ENCODE assay signal across 26 cellular contexts in the genomic region with DNA sequence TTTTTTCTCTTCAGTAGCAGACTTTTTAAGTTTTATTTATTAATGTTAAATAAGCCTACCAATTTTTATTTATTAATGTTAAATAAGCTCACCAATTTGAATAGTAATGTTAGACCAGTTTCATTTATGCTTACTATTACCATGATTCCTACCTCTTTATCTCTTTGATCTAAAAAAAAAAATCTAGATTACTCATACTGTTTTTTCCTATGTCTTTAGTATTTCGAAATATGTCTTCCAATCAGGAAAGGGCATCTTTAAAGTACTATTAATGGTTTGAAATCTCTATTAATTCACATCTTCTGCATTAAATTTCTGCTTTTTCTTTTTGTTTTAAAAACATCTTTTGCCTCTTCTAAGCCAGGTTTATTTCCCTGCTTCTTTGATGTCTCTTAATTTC. TPM values are rescaled to one million over a fixed set of nuclear protein-coding genes. Genes with fewer than 3 reads are reported as not detected.
DNase-seq lines count a peak whose midpoint lies in the region; ATAC-seq and TF ChIP-seq lines count a peak whose summit lies in the region.
"Had no signal": no experiment of that assay in that cellular context is flagged by ENCODE, and none has a peak within 500 bp of the region (broad histone marks: within the 10 kb centered on the region; RNA-seq: fewer than 3 reads in every experiment).

No MANE protein-coding gene starts in this region.

- intact Hi-C loops in activated CD8-positive, alpha-beta T cell treated with anti-CD3 and anti-CD28 coated beads for 36 hours (cut with micrococcal nuclease), result no loop called here

- no peaks in the 10 kb centered on the region for H3K9me3 ChIP-seq in hepatocyte (ENCODE audit: low read depth)
- H3K9me3 ChIP-seq: A549, upper lobe of right lung had no signal

- no peak overlapping the region for H3K27ac ChIP-seq in hepatocyte
- H3K27ac ChIP-seq: A549, HL-60, upper lobe of right lung had no signal

- peaks cover 3% of the 10 kb centered on the region for H3K79me2 ChIP-seq in hepatocyte

- H3K36me3 Mint-ChIP-seq in activated CD8-positive, alpha-beta T cell treated with anti-CD3 and anti-CD28 coated beads for 36 hours (ENCODE audit: low read depth), result peaks cover 13% of the 10 kb centered on the region
- H3K36me3 Mint-ChIP-seq in activated CD8-positive, alpha-beta T cell treated with anti-CD3 and anti-CD28 coated beads, Interleukin-2, amount 10 ng/mL, durations not matched to agents 7 days and 5 days (ENCODE audit: low read depth), result peaks cover 24% of the 10 kb centered on the region
- H3K36me3 Mint-ChIP-seq in activated naive CD8-positive, alpha-beta T cell treated with anti-CD3 and anti-CD28 coated beads, Interleukin-2, amount 50 U/mL, for 24 hours (ENCODE audit: low read depth), result peaks cover 17% of the 10 kb centered on the region

- no peak for ATAC-seq in activated CD8-positive, alpha-beta T cell treated with anti-CD3 and anti-CD28 coated beads for 36 hours
- ATAC-seq in activated CD8-positive, alpha-beta T cell treated with anti-CD3 and anti-CD28 coated beads, Interleukin-2, amount 10 ng/mL, durations not matched to agents 7 days and 5 days, result no peak
- ATAC-seq in activated naive CD8-positive, alpha-beta T cell treated with anti-CD3 and anti-CD28 coated beads, Interleukin-2, amount 50 U/mL, for 24 hours, result no peak
- ATAC-seq in GM18520 (IDR thresholded peaks at IDR 0.05; ENCODE audit: unreplicated experiment), result no peak
- ATAC-seq: A549, left colon, Right ventricle myocardium inferior, upper lobe of right lung had no signal

- peak overlapping the region; percentile 30 for H3K27ac Mint-ChIP-seq in activated CD8-positive, alpha-beta T cell treated with anti-CD3 and anti-CD28 coated beads for 36 hours
- H3K27ac Mint-ChIP-seq in activated CD8-positive, alpha-beta T cell treated with anti-CD3 and anti-CD28 coated beads, Interleukin-2, amount 10 ng/mL, durations not matched to agents 7 days and 5 days, result no peak overlapping the region
- H3K27ac Mint-ChIP-seq in activated naive CD8-positive, alpha-beta T cell treated with anti-CD3 and anti-CD28 coated beads, Interleukin-2, amount 50 U/mL, for 24 hours, result peak overlapping the region; percentile 55
- H3K27ac Mint-ChIP-seq: activated CD4-positive, alpha-beta T cell treated with anti-CD3 and anti-CD28 coated beads, Interleukin-2, amount 10 ng/mL, durations not matched to agents 24 days and 14 days; nephron; progenitor cell of endocrine pancreas had no signal

- no peak overlapping the region for H3K4me3 ChIP-seq in fibroblast of pulmonary artery (replicated peaks; ENCODE audit: low read depth, low read length)
- H3K4me3 ChIP-seq in hepatocyte, result no peak overlapping the region
- H3K4me3 ChIP-seq: A549, smooth muscle cell, upper lobe of right lung had no signal

- H2AFZ ChIP-seq in hepatocyte, result no peak overlapping the region

- H3K4me3 Mint-ChIP-seq in activated CD8-positive, alpha-beta T cell treated with anti-CD3 and anti-CD28 coated beads for 36 hours, result no peak overlapping the region
- no peak overlapping the region for H3K4me3 Mint-ChIP-seq in activated CD8-positive, alpha-beta T cell treated with anti-CD3 and anti-CD28 coated beads, Interleukin-2, amount 10 ng/mL, durations not matched to agents 7 days and 5 days
- no peak overlapping the region for H3K4me3 Mint-ChIP-seq in activated naive CD8-positive, alpha-beta T cell treated with anti-CD3 and anti-CD28 coated beads, Interleukin-2, amount 50 U/mL, for 24 hours
- H3K4me3 Mint-ChIP-seq: activated CD4-positive, alpha-beta T cell treated with anti-CD3 and anti-CD28 coated beads, Interleukin-2, amount 10 ng/mL, durations not matched to agents 24 days and 14 days; CD14-positive monocyte; nephron had no signal

- no peaks in the 10 kb centered on the region for H3K36me3 ChIP-seq in hepatocyte (replicated peaks; ENCODE audit: insufficient read depth, low read depth)

- no peaks in the 10 kb centered on the region for H3K9me2 ChIP-seq in hepatocyte (replicated peaks; ENCODE audit: insufficient read depth)

- POLR2A ChIA-PET in activated CD8-positive, alpha-beta T cell treated with anti-CD3 and anti-CD28 coated beads for 36 hours (lab: Charles Lee), result interaction anchor here (0.6 kb wide), 1 partner anchor 64 kb away, joined by 3 read pairs; no protein-coding TSS in a partner anchor
- POLR2A ChIA-PET in activated CD8-positive, alpha-beta T cell treated with anti-CD3 and anti-CD28 coated beads, Interleukin-2, amount 10 ng/mL, durations not matched to agents 7 days and 5 days (lab: Charles Lee), result no interaction called here

- H3K27me3 ChIP-seq in hepatocyte, result no peaks in the 10 kb centered on the region
- H3K27me3 ChIP-seq: upper lobe of right lung had no signal

- H3K4me1 ChIP-seq in hepatocyte (ENCODE audit: insufficient read depth), result no peaks in the 10 kb centered on the region
- H3K4me1 ChIP-seq: upper lobe of right lung had no signal

- no peaks in the 10 kb centered on the region for H3K27me3 Mint-ChIP-seq in activated CD8-positive, alpha-beta T cell treated with anti-CD3 and anti-CD28 coated beads for 36 hours
- no peaks in the 10 kb centered on the region for H3K27me3 Mint-ChIP-seq in activated CD8-positive, alpha-beta T cell treated with anti-CD3 and anti-CD28 coated beads, Interleukin-2, amount 10 ng/mL, durations not matched to agents 7 days and 5 days (ENCODE audit: low read depth)
- no peaks in the 10 kb centered on the region for H3K27me3 Mint-ChIP-seq in activated naive CD8-positive, alpha-beta T cell treated with anti-CD3 and anti-CD28 coated beads, Interleukin-2, amount 50 U/mL, for 24 hours
- H3K27me3 Mint-ChIP-seq: activated CD4-positive, alpha-beta T cell treated with anti-CD3 and anti-CD28 coated beads, Interleukin-2, amount 10 ng/mL, durations not matched to agents 24 days and 14 days; progenitor cell of endocrine pancreas had no signal

- 89% methylated on average over 1 of the region's 1 CpG for WGBS in hepatocyte (ENCODE audit: low lambda C conversion rate, missing lambda C conversion rate)

- no peak for DNase-seq in activated CD8-positive, alpha-beta T cell treated with anti-CD3 and anti-CD28 coated beads for 36 hours
- DNase-seq in activated CD8-positive, alpha-beta T cell treated with anti-CD3 and anti-CD28 coated beads, Interleukin-2, amount 10 ng/mL, durations not matched to agents 7 days and 5 days, result no peak
- DNase-seq in activated naive CD8-positive, alpha-beta T cell treated with anti-CD3 and anti-CD28 coated beads, Interleukin-2, amount 50 U/mL, for 24 hours, result no peak
- peak; percentile 14 for DNase-seq in fibroblast of pulmonary artery (ENCODE audit: low read depth)
- DNase-seq in SKM-1 treated with dmso at 0.1 percent for 144 hours (lab: John Stamatoyannopoulos, UW; ENCODE audit: unreplicated experiment), result no peak
- no peak for DNase-seq in LoVo (ENCODE audit: low spot score)
- DNase-seq in hepatocyte (ENCODE audit: low spot score), result no peak
- DNase-seq: activated CD4-positive, alpha-beta T cell treated with anti-CD3 and anti-CD28 coated beads, Interleukin-2, amount 10 ng/mL, durations not matched to agents 24 days and 14 days; activated CD8-positive, alpha-beta memory T cell treated with anti-CD3 and anti-CD28 coated beads, Interleukin-2, amount 50 U/mL, for 4 hours; activated effector memory CD4-positive, alpha-beta T cell treated with anti-CD3 and anti-CD28 coated beads, Interleukin-2, amount 50 U/mL, for 16 hours; anterior cingulate cortex; DMS153; left colon; midbrain; NCI-H1092; NCI-H510A treated with DMSO at 0.1 percent for 48 hours; stimulated activated CD4-positive, alpha-beta T cell treated with anti-CD3 and anti-CD28 coated beads, Interleukin-4, amount 100 ng/mL, for 1 hour; upper lobe of right lung had no signal

- H3K9me3 Mint-ChIP-seq in activated CD8-positive, alpha-beta T cell treated with anti-CD3 and anti-CD28 coated beads for 36 hours, result no peaks in the 10 kb centered on the region
- H3K9me3 Mint-ChIP-seq in activated CD8-positive, alpha-beta T cell treated with anti-CD3 and anti-CD28 coated beads, Interleukin-2, amount 10 ng/mL, durations not matched to agents 7 days and 5 days (ENCODE audit: insufficient read depth), result no peaks in the 10 kb centered on the region
- no peaks in the 10 kb centered on the region for H3K9me3 Mint-ChIP-seq in activated naive CD8-positive, alpha-beta T cell treated with anti-CD3 and anti-CD28 coated beads, Interleukin-2, amount 50 U/mL, for 24 hours
- H3K9me3 Mint-ChIP-seq: activated CD4-positive, alpha-beta T cell treated with anti-CD3 and anti-CD28 coated beads, Interleukin-2, amount 10 ng/mL, durations not matched to agents 24 days and 14 days; CD14-positive monocyte; nephron had no signal

- TF ChIP-seq CTCF in activated CD8-positive, alpha-beta T cell treated with anti-CD3 and anti-CD28 coated beads for 36 hours (IDR thresholded peaks at IDR 0.05), result no peak
- TF ChIP-seq CTCF in fibroblast of pulmonary artery (IDR thresholded peaks at IDR 0.05; ENCODE audit: low read length, missing control alignments) (no peak), hepatocyte (IDR thresholded peaks at IDR 0.05; ENCODE audit: poor library complexity) (no peak)

- H3K4me1 Mint-ChIP-seq in activated CD8-positive, alpha-beta T cell treated with anti-CD3 and anti-CD28 coated beads for 36 hours (ENCODE audit: low read depth), result peaks cover 3% of the 10 kb centered on the region
- H3K4me1 Mint-ChIP-seq in activated CD8-positive, alpha-beta T cell treated with anti-CD3 and anti-CD28 coated beads, Interleukin-2, amount 10 ng/mL, durations not matched to agents 7 days and 5 days (ENCODE audit: low read depth), result no peaks in the 10 kb centered on the region
- peaks cover 3% of the 10 kb centered on the region for H3K4me1 Mint-ChIP-seq in activated naive CD8-positive, alpha-beta T cell treated with anti-CD3 and anti-CD28 coated beads, Interleukin-2, amount 50 U/mL, for 24 hours
- H3K4me1 Mint-ChIP-seq: CD14-positive monocyte, nephron had no signal

- no peak overlapping the region for H3K4me2 ChIP-seq in hepatocyte
- H3K4me2 ChIP-seq: A549, smooth muscle cell had no signal

- H4K20me1 ChIP-seq in hepatocyte (ENCODE audit: insufficient read depth, poor library complexity, severe bottlenecking), result no peaks in the 10 kb centered on the region

- CTCF ChIA-PET in activated CD8-positive, alpha-beta T cell treated with anti-CD3 and anti-CD28 coated beads for 36 hours (lab: Charles Lee), result interaction anchor here (2.0 to 2.3 kb wide), 2 partner anchors 26 to 65 kb away, joined by 6 to 11 read pairs; a partner anchor contains a TSS
- CTCF ChIA-PET in activated CD8-positive, alpha-beta T cell treated with anti-CD3 and anti-CD28 coated beads, Interleukin-2, amount 10 ng/mL, durations not matched to agents 7 days and 5 days (lab: Charles Lee), result interaction anchor here (0.6 kb wide), 1 partner anchor 204 kb away, joined by 3 read pairs; no protein-coding TSS in a partner anchor

RNA-seq across cellular contexts. Expression of a gene that starts 27.5 kb away (rescaled TPM):
- 10 to 100 TPM; 16.6 to 17.2 TPM for total RNA-seq in activated CD8-positive, alpha-beta T cell treated with anti-CD3 and anti-CD28 coated beads for 36 hours
- 10 to 100 TPM; 30.4 to 30.9 TPM for total RNA-seq in activated CD8-positive, alpha-beta T cell treated with anti-CD3 and anti-CD28 coated beads, Interleukin-2, amount 10 ng/mL, durations not matched to agents 7 days and 5 days
- 19.9 and 24.5 TPM in 2 replicates for total RNA-seq in hepatocyte
- polyA plus RNA-seq in hepatocyte, result 18.6 and 19.9 TPM in 2 replicates
